ENCODE assay signal across 1 cellular context in the genomic region with DNA sequence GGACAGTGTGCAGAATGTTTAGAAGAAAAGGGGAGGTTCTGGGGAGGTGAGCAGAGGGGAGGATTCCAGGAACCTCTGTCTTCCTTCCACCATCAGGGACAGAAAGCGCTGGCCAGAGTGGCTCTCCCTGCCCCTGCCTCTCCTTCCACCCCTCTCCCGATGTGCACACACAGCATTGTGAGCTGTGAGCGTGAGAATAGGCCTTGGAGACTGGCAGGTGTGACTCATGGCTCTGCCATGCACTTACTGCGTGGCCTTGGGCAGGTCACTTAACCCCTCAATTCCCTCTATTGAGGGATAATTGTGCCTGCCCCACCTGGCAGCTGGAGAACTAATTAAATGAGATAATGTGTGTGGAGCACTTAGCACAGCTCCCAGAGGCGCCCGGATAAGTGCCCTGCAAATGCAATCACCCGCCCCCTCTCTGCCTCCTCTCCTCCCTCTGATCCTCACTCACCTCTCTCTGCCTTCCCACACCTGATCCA.
TF ChIP-seq lines count a peak whose summit lies in the region.

No MANE protein-coding gene starts in this region.

TF ChIP-seq in HepG2, 621 proteins besides CTCF, POLR2A, EP300 and RAD21 (continued from another document and continues in another):
- peak; percentile 59; the same call in 1 of the 2 replicates for TF ChIP-seq FOXP4 (CRISPR knock-in tag; IDR thresholded peaks at IDR 0.05)
- TF ChIP-seq ZNF12 (CRISPR knock-in tag; IDR thresholded peaks at IDR 0.05), result no peak
- TF ChIP-seq, protein P1, sequence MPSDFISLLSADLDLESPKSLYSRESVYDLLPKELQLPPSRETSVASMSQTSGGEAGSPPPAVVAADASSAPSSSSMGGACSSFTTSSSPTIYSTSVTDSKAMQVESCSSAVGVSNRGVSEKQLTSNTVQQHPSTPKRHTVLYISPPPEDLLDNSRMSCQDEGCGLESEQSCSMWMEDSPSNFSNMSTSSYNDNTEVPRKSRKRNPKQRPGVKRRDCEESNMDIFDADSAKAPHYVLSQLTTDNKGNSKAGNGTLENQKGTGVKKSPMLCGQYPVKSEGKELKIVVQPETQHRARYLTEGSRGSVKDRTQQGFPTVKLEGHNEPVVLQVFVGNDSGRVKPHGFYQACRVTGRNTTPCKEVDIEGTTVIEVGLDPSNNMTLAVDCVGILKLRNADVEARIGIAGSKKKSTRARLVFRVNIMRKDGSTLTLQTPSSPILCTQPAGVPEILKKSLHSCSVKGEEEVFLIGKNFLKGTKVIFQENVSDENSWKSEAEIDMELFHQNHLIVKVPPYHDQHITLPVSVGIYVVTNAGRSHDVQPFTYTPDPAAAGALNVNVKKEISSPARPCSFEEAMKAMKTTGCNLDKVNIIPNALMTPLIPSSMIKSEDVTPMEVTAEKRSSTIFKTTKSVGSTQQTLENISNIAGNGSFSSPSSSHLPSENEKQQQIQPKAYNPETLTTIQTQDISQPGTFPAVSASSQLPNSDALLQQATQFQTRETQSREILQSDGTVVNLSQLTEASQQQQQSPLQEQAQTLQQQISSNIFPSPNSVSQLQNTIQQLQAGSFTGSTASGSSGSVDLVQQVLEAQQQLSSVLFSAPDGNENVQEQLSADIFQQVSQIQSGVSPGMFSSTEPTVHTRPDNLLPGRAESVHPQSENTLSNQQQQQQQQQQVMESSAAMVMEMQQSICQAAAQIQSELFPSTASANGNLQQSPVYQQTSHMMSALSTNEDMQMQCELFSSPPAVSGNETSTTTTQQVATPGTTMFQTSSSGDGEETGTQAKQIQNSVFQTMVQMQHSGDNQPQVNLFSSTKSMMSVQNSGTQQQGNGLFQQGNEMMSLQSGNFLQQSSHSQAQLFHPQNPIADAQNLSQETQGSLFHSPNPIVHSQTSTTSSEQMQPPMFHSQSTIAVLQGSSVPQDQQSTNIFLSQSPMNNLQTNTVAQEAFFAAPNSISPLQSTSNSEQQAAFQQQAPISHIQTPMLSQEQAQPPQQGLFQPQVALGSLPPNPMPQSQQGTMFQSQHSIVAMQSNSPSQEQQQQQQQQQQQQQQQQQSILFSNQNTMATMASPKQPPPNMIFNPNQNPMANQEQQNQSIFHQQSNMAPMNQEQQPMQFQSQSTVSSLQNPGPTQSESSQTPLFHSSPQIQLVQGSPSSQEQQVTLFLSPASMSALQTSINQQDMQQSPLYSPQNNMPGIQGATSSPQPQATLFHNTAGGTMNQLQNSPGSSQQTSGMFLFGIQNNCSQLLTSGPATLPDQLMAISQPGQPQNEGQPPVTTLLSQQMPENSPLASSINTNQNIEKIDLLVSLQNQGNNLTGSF (CRISPR knock-in tag; IDR thresholded peaks at IDR 0.05), result no peak
- TF ChIP-seq NFE2L1 (CRISPR knock-in tag; IDR thresholded peaks at IDR 0.05; ENCODE audit: borderline replicate concordance), result no peak
- TF ChIP-seq, protein P2, sequence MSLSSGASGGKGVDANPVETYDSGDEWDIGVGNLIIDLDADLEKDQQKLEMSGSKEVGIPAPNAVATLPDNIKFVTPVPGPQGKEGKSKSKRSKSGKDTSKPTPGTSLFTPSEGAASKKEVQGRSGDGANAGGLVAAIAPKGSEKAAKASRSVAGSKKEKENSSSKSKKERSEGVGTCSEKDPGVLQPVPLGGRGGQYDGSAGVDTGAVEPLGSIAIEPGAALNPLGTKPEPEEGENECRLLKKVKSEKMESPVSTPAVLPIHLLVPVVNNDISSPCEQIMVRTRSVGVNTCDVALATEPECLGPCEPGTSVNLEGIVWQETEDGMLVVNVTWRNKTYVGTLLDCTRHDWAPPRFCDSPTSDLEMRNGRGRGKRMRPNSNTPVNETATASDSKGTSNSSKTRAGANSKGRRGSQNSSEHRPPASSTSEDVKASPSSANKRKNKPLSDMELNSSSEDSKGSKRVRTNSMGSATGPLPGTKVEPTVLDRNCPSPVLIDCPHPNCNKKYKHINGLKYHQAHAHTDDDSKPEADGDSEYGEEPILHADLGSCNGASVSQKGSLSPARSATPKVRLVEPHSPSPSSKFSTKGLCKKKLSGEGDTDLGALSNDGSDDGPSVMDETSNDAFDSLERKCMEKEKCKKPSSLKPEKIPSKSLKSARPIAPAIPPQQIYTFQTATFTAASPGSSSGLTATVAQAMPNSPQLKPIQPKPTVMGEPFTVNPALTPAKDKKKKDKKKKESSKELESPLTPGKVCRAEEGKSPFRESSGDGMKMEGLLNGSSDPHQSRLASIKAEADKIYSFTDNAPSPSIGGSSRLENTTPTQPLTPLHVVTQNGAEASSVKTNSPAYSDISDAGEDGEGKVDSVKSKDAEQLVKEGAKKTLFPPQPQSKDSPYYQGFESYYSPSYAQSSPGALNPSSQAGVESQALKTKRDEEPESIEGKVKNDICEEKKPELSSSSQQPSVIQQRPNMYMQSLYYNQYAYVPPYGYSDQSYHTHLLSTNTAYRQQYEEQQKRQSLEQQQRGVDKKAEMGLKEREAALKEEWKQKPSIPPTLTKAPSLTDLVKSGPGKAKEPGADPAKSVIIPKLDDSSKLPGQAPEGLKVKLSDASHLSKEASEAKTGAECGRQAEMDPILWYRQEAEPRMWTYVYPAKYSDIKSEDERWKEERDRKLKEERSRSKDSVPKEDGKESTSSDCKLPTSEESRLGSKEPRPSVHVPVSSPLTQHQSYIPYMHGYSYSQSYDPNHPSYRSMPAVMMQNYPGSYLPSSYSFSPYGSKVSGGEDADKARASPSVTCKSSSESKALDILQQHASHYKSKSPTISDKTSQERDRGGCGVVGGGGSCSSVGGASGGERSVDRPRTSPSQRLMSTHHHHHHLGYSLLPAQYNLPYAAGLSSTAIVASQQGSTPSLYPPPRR (CRISPR knock-in tag; IDR thresholded peaks at IDR 0.05; ENCODE audit: borderline replicate concordance), result no peak
- TF ChIP-seq MED13 (CRISPR knock-in tag; IDR thresholded peaks at IDR 0.05), result no peak
- no peak for TF ChIP-seq ZNF674 (CRISPR knock-in tag; IDR thresholded peaks at IDR 0.05; ENCODE audit: low read depth)
- no peak for TF ChIP-seq POLR2G (IDR thresholded peaks at IDR 0.05; ENCODE audit: low read depth, low read length)
- peak; percentile 44; the same call in 1 of the 2 replicates for TF ChIP-seq HIC2 (CRISPR knock-in tag; IDR thresholded peaks at IDR 0.05; ENCODE audit: low read depth)
- TF ChIP-seq KMT2B (CRISPR knock-in tag; IDR thresholded peaks at IDR 0.05), result no peak
- TF ChIP-seq CHD4 (IDR thresholded peaks at IDR 0.05; ENCODE audit: borderline replicate concordance, low read length), result no peak
- no peak for TF ChIP-seq NFATC3 (CRISPR knock-in tag; IDR thresholded peaks at IDR 0.05)
- no peak for TF ChIP-seq ZFP36L1 (CRISPR knock-in tag; IDR thresholded peaks at IDR 0.05)
- TF ChIP-seq CENPT (CRISPR knock-in tag; IDR thresholded peaks at IDR 0.05; ENCODE audit: low read depth), result no peak
- TF ChIP-seq, protein P3, sequence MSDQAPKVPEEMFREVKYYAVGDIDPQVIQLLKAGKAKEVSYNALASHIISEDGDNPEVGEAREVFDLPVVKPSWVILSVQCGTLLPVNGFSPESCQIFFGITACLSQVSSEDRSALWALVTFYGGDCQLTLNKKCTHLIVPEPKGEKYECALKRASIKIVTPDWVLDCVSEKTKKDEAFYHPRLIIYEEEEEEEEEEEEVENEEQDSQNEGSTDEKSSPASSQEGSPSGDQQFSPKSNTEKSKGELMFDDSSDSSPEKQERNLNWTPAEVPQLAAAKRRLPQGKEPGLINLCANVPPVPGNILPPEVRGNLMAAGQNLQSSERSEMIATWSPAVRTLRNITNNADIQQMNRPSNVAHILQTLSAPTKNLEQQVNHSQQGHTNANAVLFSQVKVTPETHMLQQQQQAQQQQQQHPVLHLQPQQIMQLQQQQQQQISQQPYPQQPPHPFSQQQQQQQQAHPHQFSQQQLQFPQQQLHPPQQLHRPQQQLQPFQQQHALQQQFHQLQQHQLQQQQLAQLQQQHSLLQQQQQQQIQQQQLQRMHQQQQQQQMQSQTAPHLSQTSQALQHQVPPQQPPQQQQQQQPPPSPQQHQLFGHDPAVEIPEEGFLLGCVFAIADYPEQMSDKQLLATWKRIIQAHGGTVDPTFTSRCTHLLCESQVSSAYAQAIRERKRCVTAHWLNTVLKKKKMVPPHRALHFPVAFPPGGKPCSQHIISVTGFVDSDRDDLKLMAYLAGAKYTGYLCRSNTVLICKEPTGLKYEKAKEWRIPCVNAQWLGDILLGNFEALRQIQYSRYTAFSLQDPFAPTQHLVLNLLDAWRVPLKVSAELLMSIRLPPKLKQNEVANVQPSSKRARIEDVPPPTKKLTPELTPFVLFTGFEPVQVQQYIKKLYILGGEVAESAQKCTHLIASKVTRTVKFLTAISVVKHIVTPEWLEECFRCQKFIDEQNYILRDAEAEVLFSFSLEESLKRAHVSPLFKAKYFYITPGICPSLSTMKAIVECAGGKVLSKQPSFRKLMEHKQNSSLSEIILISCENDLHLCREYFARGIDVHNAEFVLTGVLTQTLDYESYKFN (CRISPR knock-in tag; conservative IDR thresholded peaks at IDR 0.05), result peak; percentile 21; the same call in 1 of the 2 replicates
- TF ChIP-seq PHF21A (CRISPR knock-in tag; IDR thresholded peaks at IDR 0.05), result peak; percentile 51
- TF ChIP-seq SMAD3 (CRISPR knock-in tag; IDR thresholded peaks at IDR 0.05), result peak; percentile 49; the same call in 1 of the 2 replicates
- TF ChIP-seq NCOA1 (CRISPR knock-in tag; IDR thresholded peaks at IDR 0.05), result no peak
- peak in 1 of 2 experiments; percentile 35; a peak in 1 of 4 replicates for TF ChIP-seq KLF16 (CRISPR knock-in tag; IDR thresholded peaks at IDR 0.05)
- peak; percentile 74; the same call in 1 of the 2 replicates for TF ChIP-seq KAT7 (CRISPR knock-in tag; IDR thresholded peaks at IDR 0.05; ENCODE audit: borderline replicate concordance)
- no peak for TF ChIP-seq ATM (IDR thresholded peaks at IDR 0.05; ENCODE audit: borderline replicate concordance)
- peak; percentile 97 for TF ChIP-seq JUND (CRISPR knock-in tag; IDR thresholded peaks at IDR 0.05)
- TF ChIP-seq SP140L (CRISPR knock-in tag; IDR thresholded peaks at IDR 0.05; ENCODE audit: borderline replicate concordance), result no peak
- no peak for TF ChIP-seq HNRNPUL1 (IDR thresholded peaks at IDR 0.05; ENCODE audit: low read depth, low read length)
- TF ChIP-seq PLSCR1 (CRISPR knock-in tag; IDR thresholded peaks at IDR 0.05; ENCODE audit: borderline replicate concordance), result no peak
- no peak; the same call in 1 of the 2 replicates for TF ChIP-seq ZNF350 (CRISPR knock-in tag; IDR thresholded peaks at IDR 0.05; ENCODE audit: borderline replicate concordance, low read depth)
- no peak for TF ChIP-seq ZNF546 (CRISPR knock-in tag; conservative IDR thresholded peaks at IDR 0.05)
- TF ChIP-seq ZMYM4 (CRISPR knock-in tag; IDR thresholded peaks at IDR 0.05), result no peak
- TF ChIP-seq SRY (CRISPR knock-in tag; IDR thresholded peaks at IDR 0.05), result 0 out of 2 replicates have a peak, but pooled peaks have one; percentile 29
- peak; percentile 45; the same call in 1 of the 2 replicates for TF ChIP-seq E2F2 (CRISPR knock-in tag; IDR thresholded peaks at IDR 0.05; ENCODE audit: borderline replicate concordance)
- no peak for TF ChIP-seq THAP8 (CRISPR knock-in tag; IDR thresholded peaks at IDR 0.05; ENCODE audit: borderline replicate concordance)
- 0 out of 2 replicates have a peak, but pooled peaks have one; percentile 40 for TF ChIP-seq ZNF329 (CRISPR knock-in tag; IDR thresholded peaks at IDR 0.05; ENCODE audit: low read depth)
- no peak for TF ChIP-seq ZFP36L2 (CRISPR knock-in tag; IDR thresholded peaks at IDR 0.05)
- no peak for TF ChIP-seq ZNF564 (CRISPR knock-in tag; IDR thresholded peaks at IDR 0.05)
- peak; percentile 99 for TF ChIP-seq FOSL2 (CRISPR knock-in tag; IDR thresholded peaks at IDR 0.05)
- TF ChIP-seq NCOA2 (CRISPR knock-in tag; IDR thresholded peaks at IDR 0.05), result peak; percentile 82
- 0 out of 2 replicates have a peak, but pooled peaks have one; percentile 29 for TF ChIP-seq HOXA9 (CRISPR knock-in tag; IDR thresholded peaks at IDR 0.05; ENCODE audit: borderline replicate concordance)
- no peak for TF ChIP-seq ZNF460 (CRISPR knock-in tag; IDR thresholded peaks at IDR 0.05; ENCODE audit: borderline replicate concordance)
- no peak for TF ChIP-seq ZNF746 (CRISPR knock-in tag; IDR thresholded peaks at IDR 0.05)
- TF ChIP-seq KMT2A (CRISPR knock-in tag; IDR thresholded peaks at IDR 0.05), result no peak
